In genomic region chr9:41064125-41064795, GRCh38 we compare ENCODE assay signal across 8 cellular contexts.
DNase-seq lines count a peak whose midpoint lies in the region; ATAC-seq, FAIRE-seq and TF ChIP-seq lines count a peak whose summit lies in the region.
"Not testable (repeated sequence)": the region's sequence is repeated elsewhere in the genome, so short reads cannot be mapped to it uniquely, and the experiment has no call there.

No MANE protein-coding gene starts in this region.

- not testable (repeated sequence) for H3K36me3 Mint-ChIP-seq in activated naive CD4-positive, alpha-beta T cell treated with anti-CD3 and anti-CD28 coated beads, Interleukin-2, amount 50 U/mL, for 72 hours

- H3K27me3 ChIP-seq in pancreas: not testable (repeated sequence)

- intact Hi-C loops in pancreas (cut with DNase I): not testable (repeated sequence)

- not testable (repeated sequence) for FAIRE-seq in pancreas (lab: Jason Lieb, UNC)

- H3K4me1 ChIP-seq in pancreas: not testable (repeated sequence)

- 24 to 26% methylated on average over 8 of the region's 8 CpGs for WGBS in pancreas, 2 donors

- not testable (repeated sequence) for H3K27ac Mint-ChIP-seq in activated naive CD4-positive, alpha-beta T cell treated with anti-CD3 and anti-CD28 coated beads, Interleukin-2, amount 50 U/mL, for 72 hours

- CTCF ChIA-PET in AG04449 (lab: Yijun Ruan, JAX): not testable (repeated sequence)

- H3K4me3 ChIP-seq in AG04449 (ENCODE audit: low read depth, low read length): peak overlapping the region; percentile 36; the same call in 1 of the 2 replicates
- not testable (repeated sequence) for H3K4me3 ChIP-seq in pancreas

- not testable (repeated sequence) for DNase-seq in AG04449 (ENCODE audit: low read depth, low spot score); activated naive CD4-positive, alpha-beta T cell treated with anti-CD3 and anti-CD28 coated beads, Interleukin-2, amount 50 U/mL, for 72 hours (ENCODE audit: low spot score in 2 of 2)
- DNase-seq in globus pallidus (ENCODE audit: low spot score): peak; percentile 40
- peak in 2 of 6 donors; percentile 13 to 44 for DNase-seq in pancreas

- peak overlapping the region; percentile 42; the same call in 1 of the 2 replicates for H3K27ac ChIP-seq in VCaP
- H3K27ac ChIP-seq in pancreas: not testable (repeated sequence)

- POLR2A ChIA-PET in AG04449 (lab: Yijun Ruan, JAX): not testable (repeated sequence)

- not testable (repeated sequence) for H3K9me3 Mint-ChIP-seq in activated naive CD4-positive, alpha-beta T cell treated with anti-CD3 and anti-CD28 coated beads, Interleukin-2, amount 50 U/mL, for 72 hours

- not testable (repeated sequence) for H3K36me3 ChIP-seq in pancreas

- ATAC-seq in GM18873 (IDR thresholded peaks at IDR 0.05; ENCODE audit: low FRiP score, unreplicated experiment) (peak; percentile 80), HG02588 (IDR thresholded peaks at IDR 0.05; ENCODE audit: unreplicated experiment) (peak; percentile 69), HG03457 (IDR thresholded peaks at IDR 0.05; ENCODE audit: unreplicated experiment) (peak; percentile 45), pancreas (peak in 3 of 4 donors; percentile 60 to 75 (median 75))
- peak; percentile 89 to 92 for ATAC-seq in activated naive CD4-positive, alpha-beta T cell treated with anti-CD3 and anti-CD28 coated beads, Interleukin-2, amount 50 U/mL, for 72 hours

- not testable (repeated sequence) for H3K9me3 ChIP-seq in pancreas

- TF ChIP-seq CTCF in AG04449 (IDR thresholded peaks at IDR 0.05; ENCODE audit: insufficient read depth, low read length, missing control alignments); VCaP (conservative IDR thresholded peaks at IDR 0.05); pancreas (IDR thresholded peaks at IDR 0.05): not testable (repeated sequence)
